18 cellular contexts compared by ENCODE assay signal in the genomic region with DNA sequence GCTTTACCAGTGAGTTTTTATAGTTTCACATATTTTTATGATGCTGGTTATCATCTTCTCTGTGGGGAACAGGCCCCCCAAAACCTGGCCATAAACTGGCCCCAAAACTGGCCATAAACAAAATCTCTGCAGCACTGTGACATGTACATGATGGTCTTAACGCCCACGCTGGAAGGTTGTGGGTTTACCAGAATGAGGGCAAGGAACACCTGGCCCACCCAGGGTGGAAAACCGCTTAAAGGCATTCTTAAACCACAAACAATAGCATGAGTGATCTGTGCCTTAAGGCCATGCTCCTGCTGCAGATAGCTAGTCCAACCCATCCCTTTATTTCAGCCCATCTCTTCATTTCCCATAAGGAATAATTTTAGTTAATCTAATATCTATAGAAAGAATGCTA. TPM values are rescaled to one million over a fixed set of nuclear protein-coding genes. Genes with fewer than 3 reads are reported as not detected.
"Had no signal": no experiment of that assay in that cellular context is flagged by ENCODE, and none has a peak within 500 bp of the region (broad histone marks: within the 10 kb centered on the region; RNA-seq: fewer than 3 reads in every experiment).

No MANE protein-coding gene starts in this region.

RNA-seq across cellular contexts. Expression of gene PM20D1, which starts 40.7 kb away (rescaled TPM):
- total RNA-seq: ascending aorta, bronchial epithelial cell, endodermal cell, epithelial cell of proximal tubule, esophagus mucosa, foreskin keratinocyte, gastrocnemius medialis had no signal
- polyA plus RNA-seq: foreskin keratinocyte had no signal

RNA-seq across cellular contexts. Expression of gene SLC26A9, which starts 52.6 kb away (rescaled TPM):
- total RNA-seq: activated CD4-positive, alpha-beta memory T cell treated with anti-CD3 and anti-CD28 coated beads for 36 hours; activated CD4-positive, alpha-beta T cell treated with anti-CD3 and anti-CD28 coated beads for 36 hours; activated CD4-positive, alpha-beta T cell treated with anti-CD3 and anti-CD28 coated beads, Interleukin-2, amount 10 ng/mL, durations not matched to agents 24 days and 14 days; activated CD8-positive, alpha-beta memory T cell treated with anti-CD3 and anti-CD28 coated beads for 36 hours; activated CD8-positive, alpha-beta memory T cell treated with anti-CD3 and anti-CD28 coated beads, Interleukin-2, amount 10 ng/mL, durations not matched to agents 7 days and 5 days; activated CD8-positive, alpha-beta T cell treated with anti-CD3 and anti-CD28 coated beads, Interleukin-2, amount 10 ng/mL, durations not matched to agents 7 days and 5 days; activated naive CD4-positive, alpha-beta T cell treated with anti-CD3 and anti-CD28 coated beads for 36 hours; activated naive CD8-positive, alpha-beta T cell treated with anti-CD3 and anti-CD28 coated beads for 36 hours; activated T-helper 1 cell treated with anti-CD3 and anti-CD28 coated beads, Interleukin-12 subunit alpha, Interleukin-12 subunit beta, Interleukin-2, Interleukin-4 antibody, amounts not matched to agents 30 ng/mL and 10 ng/mL and 1 ng/mL, durations not matched to agents 14 hours and 24 hours and 36 hours; activated T-helper 2 cell treated with anti-CD3 and anti-CD28 coated beads, Interferon-gamma antibody, Interleukin-2, Interleukin-4, amounts not matched to agents 10 μg/mL and 5 μg/mL and 100 μg/mL, durations not matched to agents 14 hours and 24 hours and 36 hours; ascending aorta; bronchial epithelial cell; cerebellum; epithelial cell of proximal tubule; foreskin keratinocyte had no signal
- polyA plus RNA-seq: foreskin keratinocyte had no signal
